ENCODE assay signal across 11 cellular contexts in the genomic region with DNA sequence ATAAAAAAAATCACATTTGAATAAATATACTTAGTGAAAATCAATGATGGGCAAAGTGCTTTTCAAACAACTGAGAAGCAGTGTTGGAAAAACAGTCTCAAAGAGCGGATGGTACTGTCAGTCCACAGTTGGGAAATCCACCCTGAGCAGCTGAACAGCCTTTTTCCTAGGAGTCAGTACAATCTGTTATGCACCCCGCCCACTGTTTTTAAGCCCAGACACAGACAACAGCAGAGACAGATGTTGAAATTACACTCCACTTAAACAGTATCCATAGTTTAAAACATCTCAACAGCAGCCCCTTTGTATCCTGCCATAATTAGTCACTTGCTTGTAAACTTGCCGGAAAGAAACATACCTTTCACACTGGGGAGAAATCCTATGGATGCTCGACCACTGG. TPM values are rescaled to one million over a fixed set of nuclear protein-coding genes. Genes with fewer than 3 reads are reported as not detected.
DNase-seq lines count a peak whose midpoint lies in the region; ATAC-seq and TF ChIP-seq lines count a peak whose summit lies in the region.
"Had no signal": no experiment of that assay in that cellular context is flagged by ENCODE, and none has a peak within 500 bp of the region (broad histone marks: within the 10 kb centered on the region; RNA-seq: fewer than 3 reads in every experiment).

No MANE protein-coding gene starts in this region.

- H3K9ac ChIP-seq in BLaER1 treated with 17β-estradiol and CSF1 and Interleukin-3, amounts not matched to agents 10 nM and 100 nM, result peak overlapping the region in 1 of 11 experiments; percentile 18; a peak in 1 of 22 replicates
- no peak overlapping the region for H3K9ac ChIP-seq in trophoblast cell (ENCODE audit: low read length)
- H3K9ac ChIP-seq: SK-N-SH had no signal

- H3K4me1 Mint-ChIP-seq in Caco-2 (ENCODE audit: low read depth, unreplicated experiment), result no peaks in the 10 kb centered on the region
- no peaks in the 10 kb centered on the region for H3K4me1 Mint-ChIP-seq in effector memory CD8-positive, alpha-beta T cell (ENCODE audit: low read depth in 2 of 2)

- CTCF ChIA-PET in Caco-2 (lab: Charles Lee), result no interaction called here

- H4K8ac ChIP-seq in trophoblast cell (ENCODE audit: low read depth, low read length), result no peak overlapping the region

- no peaks in the 10 kb centered on the region for H3K9me3 ChIP-seq in BLaER1 treated with 17β-estradiol and CSF1 and Interleukin-3, amounts not matched to agents 10 nM and 100 nM (replicated peaks in 1 of 11)
- H3K9me3 ChIP-seq in SJCRH30 (replicated peaks) (no peaks in the 10 kb centered on the region), gastroesophageal sphincter (no peaks in the 10 kb centered on the region), trophoblast cell (ENCODE audit: insufficient read depth, low read depth, low read length) (no peaks in the 10 kb centered on the region), Caco-2 (no peaks in the 10 kb centered on the region)
- H3K9me3 ChIP-seq: SK-N-SH had no signal

- no peak overlapping the region for H3K23ac ChIP-seq in trophoblast cell (ENCODE audit: low read length)

- no peak overlapping the region for H3K18ac ChIP-seq in trophoblast cell (ENCODE audit: low read length)

- H2BK120ac ChIP-seq in trophoblast cell (ENCODE audit: insufficient read depth, low read length, poor library complexity), result no peak overlapping the region

- no peaks in the 10 kb centered on the region for H3K79me2 ChIP-seq in trophoblast cell (ENCODE audit: control insufficient read depth, insufficient read depth, low read length, poor library complexity)

- no peak for TF ChIP-seq EP300 in gastroesophageal sphincter (IDR thresholded peaks at IDR 0.05)

- WGBS in gastroesophageal sphincter (ENCODE audit: low coverage in 1 of 2), 2 donors, result 9 to 11% methylated on average over 2 to 4 of the region's 4 CpGs
- no CpG with 5 or more reads among the region's 4 CpGs for WGBS in trophoblast cell (ENCODE audit: extremely low coverage, insufficient coverage, insufficient read length)

- no peak for TF ChIP-seq POLR2A in gastroesophageal sphincter (IDR thresholded peaks at IDR 0.05)

- no peak overlapping the region for H3K4ac ChIP-seq in trophoblast cell (ENCODE audit: low read depth, low read length)

- no peak overlapping the region for H2AK5ac ChIP-seq in trophoblast cell (ENCODE audit: low read length)

- POLR2A ChIA-PET in Caco-2 (lab: Charles Lee), result no interaction called here

- H3K36me3 Mint-ChIP-seq in Caco-2 (ENCODE audit: insufficient read depth, unreplicated experiment), result no peaks in the 10 kb centered on the region
- no peaks in the 10 kb centered on the region for H3K36me3 Mint-ChIP-seq in effector memory CD8-positive, alpha-beta T cell (ENCODE audit: insufficient read depth)

- no peaks in the 10 kb centered on the region for H4K20me1 ChIP-seq in BLaER1 treated with 17β-estradiol and CSF1 and Interleukin-3, amounts not matched to agents 10 nM and 100 nM

- H3K79me1 ChIP-seq in trophoblast cell (ENCODE audit: low read length), result no peaks in the 10 kb centered on the region

- peak overlapping the region in 5 of 11 experiments; percentile 18 to 90 (median 79); a peak in 8 of 22 replicates for H3K27ac ChIP-seq in BLaER1 treated with 17β-estradiol and CSF1 and Interleukin-3, amounts not matched to agents 10 nM and 100 nM
- H3K27ac ChIP-seq in SJCRH30, result peak overlapping the region; percentile 84
- peak overlapping the region; percentile 89 to 100 (median 90) for H3K27ac ChIP-seq in gastroesophageal sphincter
- no peak overlapping the region for H3K27ac ChIP-seq in trophoblast cell (ENCODE audit: low read depth, low read length)

- peak overlapping the region in 6 of 11 experiments; percentile 8 to 84 (median 68); a peak in 9 of 22 replicates for H3K4me2 ChIP-seq in BLaER1 treated with 17β-estradiol and CSF1 and Interleukin-3, amounts not matched to agents 10 nM and 100 nM
- peak overlapping the region; percentile 10 for H3K4me2 ChIP-seq in trophoblast cell (ENCODE audit: low read length)
- H3K4me2 ChIP-seq: SK-N-SH had no signal

- peak; percentile 87 for ATAC-seq in gastroesophageal sphincter
- ATAC-seq in effector memory CD8-positive, alpha-beta T cell (replicated peaks), result no peak

- H3K14ac ChIP-seq in trophoblast cell (ENCODE audit: low read length), result no peak overlapping the region

- peak; percentile 67 to 86 for DNase-seq in SJCRH30
- peak in 1 of 2 donors; percentile 9 for DNase-seq in trophoblast cell
- DNase-seq in NCI-H1417 treated with DMSO at 0.1 percent for 48 hours (lab: John Stamatoyannopoulos, UW), result no peak
- no peak for DNase-seq in globus pallidus (ENCODE audit: low spot score)
- no peak for DNase-seq in Caco-2
- no peak for DNase-seq in effector memory CD8-positive, alpha-beta T cell
- DNase-seq: activated effector memory CD4-positive, alpha-beta T cell treated with anti-CD3 and anti-CD28 coated beads, Interleukin-2, amount 50 U/mL, for 16 hours; retina; SK-N-SH had no signal

- no peaks in the 10 kb centered on the region for H3K9me3 Mint-ChIP-seq in Caco-2 (ENCODE audit: unreplicated experiment)
- no peaks in the 10 kb centered on the region for H3K9me3 Mint-ChIP-seq in effector memory CD8-positive, alpha-beta T cell

- H4K91ac ChIP-seq in trophoblast cell (ENCODE audit: low read depth, low read length), result no peak overlapping the region

- H3K27me3 Mint-ChIP-seq in Caco-2 (ENCODE audit: insufficient read depth, unreplicated experiment), result peaks cover 6% of the 10 kb centered on the region
- H3K27me3 Mint-ChIP-seq in effector memory CD8-positive, alpha-beta T cell, result no peaks in the 10 kb centered on the region

- no peaks in the 10 kb centered on the region for H3K36me3 ChIP-seq in BLaER1 treated with 17β-estradiol and CSF1 and Interleukin-3, amounts not matched to agents 10 nM and 100 nM
- no peaks in the 10 kb centered on the region for H3K36me3 ChIP-seq in SJCRH30
- H3K36me3 ChIP-seq in gastroesophageal sphincter, result no peaks in the 10 kb centered on the region
- H3K36me3 ChIP-seq in trophoblast cell (ENCODE audit: control insufficient read depth in 1 of 2, insufficient read depth in 2 of 2, low read length in 2 of 2), result no peaks in the 10 kb centered on the region
- no peaks in the 10 kb centered on the region for H3K36me3 ChIP-seq in Caco-2 (ENCODE audit: control insufficient read depth, insufficient read depth, low read length)

- H3K27me3 ChIP-seq in BLaER1 treated with 17β-estradiol and CSF1 and Interleukin-3, amounts not matched to agents 10 nM and 100 nM, result no peaks in the 10 kb centered on the region
- H3K27me3 ChIP-seq in SJCRH30 (no peaks in the 10 kb centered on the region), gastroesophageal sphincter (no peaks in the 10 kb centered on the region), trophoblast cell (ENCODE audit: insufficient read depth, low read length) (no peaks in the 10 kb centered on the region), Caco-2 (replicated peaks; ENCODE audit: control insufficient read depth, insufficient read depth, low read length) (no peaks in the 10 kb centered on the region)

- TF ChIP-seq CTCF in gastroesophageal sphincter (IDR thresholded peaks at IDR 0.05) (no peak), Caco-2 (IDR thresholded peaks at IDR 0.05; ENCODE audit: insufficient read depth in 1 of 2, low read depth in 1 of 2, low read length in 1 of 2, severe bottlenecking in 1 of 2, unreplicated experiment in 1 of 2) (no peak)

- intact Hi-C loops in Caco-2 (cut with micrococcal nuclease; ENCODE audit: unreplicated experiment), result no loop called here

- BruUV-seq in Caco-2 (replicated peaks; lab: Mats Ljungman, UMichigan), result no TSS peak

- H3K4me3 Mint-ChIP-seq in Caco-2 (ENCODE audit: unreplicated experiment), result no peak overlapping the region
- no peak overlapping the region for H3K4me3 Mint-ChIP-seq in effector memory CD8-positive, alpha-beta T cell

- H3K4me3 ChIP-seq in BLaER1 treated with 17β-estradiol and CSF1 and Interleukin-3, amounts not matched to agents 10 nM and 100 nM, result no peak overlapping the region
- peak overlapping the region; percentile 47 for H3K4me3 ChIP-seq in SJCRH30
- H3K4me3 ChIP-seq in gastroesophageal sphincter, result peak overlapping the region; percentile 57 to 100
- no peak overlapping the region for H3K4me3 ChIP-seq in trophoblast cell (ENCODE audit: low read depth, low read length)
- no peak overlapping the region for H3K4me3 ChIP-seq in Caco-2 (ENCODE audit: low read depth, low read length)

- no peak overlapping the region for H2BK5ac ChIP-seq in trophoblast cell (ENCODE audit: low read depth, low read length, poor library complexity)

- no peak overlapping the region for H2BK12ac ChIP-seq in trophoblast cell (ENCODE audit: low read length)

- no peak overlapping the region for H3K27ac Mint-ChIP-seq in Caco-2 (ENCODE audit: unreplicated experiment)
- H3K27ac Mint-ChIP-seq in effector memory CD8-positive, alpha-beta T cell, result no peak overlapping the region

- no peak overlapping the region for H2AFZ ChIP-seq in trophoblast cell (ENCODE audit: insufficient read depth, low read length, poor library complexity)

- no peak overlapping the region for H4K12ac ChIP-seq in trophoblast cell (ENCODE audit: low read depth, low read length)

- peaks cover 0 to 42% (median 29%) of the 10 kb centered on the region in 10 experiments; a peak in 14 of 20 replicates for H3K4me1 ChIP-seq in BLaER1 treated with 17β-estradiol and CSF1 and Interleukin-3, amounts not matched to agents 10 nM and 100 nM
- H3K4me1 ChIP-seq in SJCRH30, result peaks cover 10% of the 10 kb centered on the region
- H3K4me1 ChIP-seq in gastroesophageal sphincter, result peaks cover 3 to 70% (median 6%) of the 10 kb centered on the region in 3 donors
- no peaks in the 10 kb centered on the region for H3K4me1 ChIP-seq in trophoblast cell (ENCODE audit: control insufficient read depth in 1 of 2, insufficient read depth in 2 of 2, low read length in 2 of 2)
- no peaks in the 10 kb centered on the region for H3K4me1 ChIP-seq in Caco-2

RNA-seq across cellular contexts. Expression of a gene that starts 0.4 kb away (rescaled TPM):
- 2.5 and 2.9 TPM in 2 replicates for total RNA-seq in SJCRH30 (2014; rRNA removed; shearing (Covaris generic))
- total RNA-seq in gastroesophageal sphincter (10 to 100 TPM; 25.2 to 83.3 (median 47.8) TPM), Caco-2 (2022) (not detected in 2 replicates)
- 0.03 TPM in 2 replicates for polyA plus RNA-seq in trophoblast cell (2013)

Comparison
In these comparisons a context has a peak if more than half of its experiments do, and no peak if none do; other contexts are left out.
1. H3K4me3 ChIP-seq: peak in SJCRH30 (single experiment) and gastroesophageal sphincter (2 of 2); none in BLaER1 treated with 17β-estradiol and CSF1 and Interleukin-3, amounts not matched to agents 10 nM and 100 nM (0 of 10), trophoblast cell (single experiment) and Caco-2 (single experiment).
2. DNase-seq: peak in SJCRH30 (2 of 2); none in NCI-H1417 treated with DMSO at 0.1 percent for 48 hours (single experiment), globus pallidus (single experiment), Caco-2 (0 of 2) and effector memory CD8-positive, alpha-beta T cell (0 of 3).